ENCODE assay signal across 7 cellular contexts in genomic region chr3:115317953-115318352, GRCh38.
A peak's percentile ranks its signal among the peaks of the same experiment; 100 is the strongest.
DNase-seq lines count a peak whose midpoint lies in the region; ATAC-seq, FAIRE-seq and TF ChIP-seq lines count a peak whose summit lies in the region.
"Not testable (repeated sequence)": the region's sequence is repeated elsewhere in the genome, so short reads cannot be mapped to it uniquely, and the experiment has no call there.

No MANE protein-coding gene starts in this region.

- peaks cover 27 to 31% of the 10 kb centered on the region in 2 experiments for H3K4me1 Mint-ChIP-seq in H9

- not testable (repeated sequence) for TF ChIP-seq EP300 in K562 (IDR thresholded peaks at IDR 0.05; ENCODE audit: low read length)

- H2BK5ac ChIP-seq in H9 (ENCODE audit: insufficient read length, low read length); neuronal stem cell (ENCODE audit: low read length): not testable (repeated sequence)

- H4K20me1 ChIP-seq in H9 (ENCODE audit: control insufficient read depth, insufficient read depth, insufficient read length); K562 (replicated peaks; ENCODE audit: control insufficient read depth, insufficient read depth, low read length): not testable (repeated sequence)

- H3K36me3 Mint-ChIP-seq in H9 (ENCODE audit: insufficient read depth in 1 of 3, low read depth in 3 of 3) = not testable (repeated sequence)

- H3K56ac ChIP-seq in H9 (ENCODE audit: insufficient read length, low read depth, low read length) = not testable (repeated sequence)

- H3K18ac ChIP-seq in H9 (ENCODE audit: insufficient read length, low read depth, low read length) = peak overlapping the region; percentile 75
- H3K18ac ChIP-seq in neuronal stem cell (ENCODE audit: low read length) = not testable (repeated sequence)

- not testable (repeated sequence) for H3K9ac ChIP-seq in H9 (ENCODE audit: extremely low read depth, insufficient read length, low read length); K562 (ENCODE audit: insufficient read depth in 1 of 2, low read depth in 2 of 2, low read length in 2 of 2); iPS-20b (ENCODE audit: low read depth, low read length); neuronal stem cell (ENCODE audit: low read depth, low read length, poor library complexity)

- H3K4me2 ChIP-seq in H9 (ENCODE audit: insufficient read depth, insufficient read length, low read length); neuronal stem cell (ENCODE audit: insufficient read depth, low read length, poor library complexity, severe bottlenecking): not testable (repeated sequence)
- peak overlapping the region; percentile 41; the same call in 1 of the 2 replicates for H3K4me2 ChIP-seq in K562 (ENCODE audit: insufficient read depth, low read length)

- intact Hi-C loops in K562 (cut with micrococcal nuclease); Right ventricle myocardium inferior (cut with DNase I): not testable (repeated sequence)

- not testable (repeated sequence) for H2BK120ac ChIP-seq in H9 (ENCODE audit: low read depth, low read length, poor library complexity, severe bottlenecking); neuronal stem cell (ENCODE audit: low read depth, low read length)

- not testable (repeated sequence) for H3K23ac ChIP-seq in H9 (ENCODE audit: insufficient read length, low read depth, low read length); neuronal stem cell (ENCODE audit: low read depth, low read length, poor library complexity)

- H3K4me3 ChIP-seq in K562 (0 out of 2 replicates have a peak overlapping the region, but pooled peaks have one; percentile 15), iPS-20b (ENCODE audit: low read length) (peak overlapping the region; percentile 40; the same call in 1 of the 2 replicates)
- H3K4me3 ChIP-seq in neuronal stem cell (ENCODE audit: low read length in 2 of 2) = not testable (repeated sequence)

- not testable (repeated sequence) for BruUV-seq in K562 (replicated peaks; lab: Mats Ljungman, UMichigan)

- H3K9me1 ChIP-seq in K562 (ENCODE audit: control insufficient read depth, insufficient read depth, low read length) = not testable (repeated sequence)

- H2BK15ac ChIP-seq in H9 (ENCODE audit: low read depth, low read length); neuronal stem cell (ENCODE audit: low read length): not testable (repeated sequence)

- TF ChIP-seq RAD21 in K562 (CRISPR knock-in tag; conservative IDR thresholded peaks at IDR 0.05 in 1 of 2, IDR thresholded peaks at IDR 0.05 in 1 of 2) = not testable (repeated sequence)

- H3K9me3 ChIP-seq in H9 (ENCODE audit: control insufficient read depth, low read depth, low read length); K562 (replicated peaks; ENCODE audit: control insufficient read depth, insufficient read depth, low read depth, low read length); iPS-20b (ENCODE audit: insufficient read depth, low read depth, low read length); neuronal stem cell (replicated peaks in 1 of 2; ENCODE audit: control insufficient read depth in 2 of 2, insufficient read depth in 1 of 2, low read depth in 1 of 2, low read length in 2 of 2): not testable (repeated sequence)

- H3K79me1 ChIP-seq in H9 (ENCODE audit: insufficient read depth, low read depth, low read length, poor library complexity, severe bottlenecking); neuronal stem cell (ENCODE audit: low read depth, low read length): not testable (repeated sequence)

- not testable (repeated sequence) for H4K91ac ChIP-seq in H9 (ENCODE audit: insufficient read length, low read depth, low read length); neuronal stem cell (ENCODE audit: low read depth, low read length, poor library complexity)

- not testable (repeated sequence) for FAIRE-seq in K562 (lab: Jason Lieb, UNC)

- POLR2A ChIA-PET in K562 (lab: Yijun Ruan, JAX) = not testable (repeated sequence)

- H3K27ac ChIP-seq in H9 (ENCODE audit: insufficient read length, low read depth, low read length); K562 (ENCODE audit: extremely low read depth, low read depth, low read length); iPS-20b (ENCODE audit: low read length); neuronal stem cell (replicated peaks; ENCODE audit: low read length): not testable (repeated sequence)

- not testable (repeated sequence) for ATAC-seq in K562, Right ventricle myocardium inferior

- CTCF ChIA-PET in K562 (lab: Yijun Ruan, JAX; ENCODE audit: low intra/inter-chr PET ratio) = not testable (repeated sequence)

- not testable (repeated sequence) for H3K27me3 Mint-ChIP-seq in H9 (ENCODE audit: low read depth)

- H3K4me1 ChIP-seq in H9 (ENCODE audit: insufficient read depth, low read length) = peaks cover 10% of the 10 kb centered on the region; the same call in 1 of the 2 replicates
- not testable (repeated sequence) for H3K4me1 ChIP-seq in K562 (replicated peaks in 1 of 2; ENCODE audit: control insufficient read depth in 2 of 2, insufficient read depth in 2 of 2, low read length in 2 of 2); iPS-20b (ENCODE audit: insufficient read depth, low read length); neuronal stem cell (ENCODE audit: control insufficient read depth in 2 of 2, insufficient read depth in 1 of 2, low read depth in 1 of 2, low read length in 2 of 2)

- 0 out of 2 replicates have a peak overlapping the region, but pooled peaks have one; percentile 89 for H3K14ac ChIP-seq in H9 (ENCODE audit: insufficient read depth, low read length)
- not testable (repeated sequence) for H3K14ac ChIP-seq in neuronal stem cell (ENCODE audit: low read length)

- not testable (repeated sequence) for H2AK5ac ChIP-seq in H9 (ENCODE audit: insufficient read length, low read length); neuronal stem cell (ENCODE audit: low read depth, low read length)

- no CpG with 5 or more reads among the region's 20 CpGs for WGBS in H9 (ENCODE audit: extremely low coverage, insufficient read length, low lambda C conversion rate)
- under 1% methylated on average over 15 of the region's 20 CpGs for WGBS in K562 (ENCODE audit: insufficient coverage, low coverage, missing lambda C conversion rate)
- WGBS in neuronal stem cell (ENCODE audit: extremely low coverage in 2 of 2, insufficient read length in 2 of 2, insufficient replicate concordance in 1 of 2), 2 donors = no CpG with 5 or more reads among the region's 20 CpGs

- not testable (repeated sequence) for H2BK20ac ChIP-seq in H9 (ENCODE audit: low read depth, low read length, poor library complexity, severe bottlenecking)

- H3T11ph ChIP-seq in H9 (ENCODE audit: low read length) = not testable (repeated sequence)

- peak overlapping the region; percentile 72 to 74 for H3K4me3 Mint-ChIP-seq in H9

- peak; percentile 50 for DNase-seq in H9
- peak; percentile 53 for DNase-seq in NCI-H1105 treated with DMSO at 0.1 percent for 48 hours (lab: John Stamatoyannopoulos, UW)
- DNase-seq in NCI-H748 (lab: John Stamatoyannopoulos, UW; ENCODE audit: unreplicated experiment) = peak; percentile 81
- not testable (repeated sequence) for DNase-seq in K562 (ENCODE audit: extremely low read depth in 1 of 4, low spot score in 3 of 4); neuronal stem cell (ENCODE audit: low spot score)
- peak; percentile 26 for DNase-seq in Right ventricle myocardium inferior (ENCODE audit: missing footprints)

- H3K27me3 ChIP-seq in H9 (ENCODE audit: insufficient read depth, low read length); K562 (ENCODE audit: control insufficient read depth in 2 of 2, insufficient read depth in 2 of 2, low read length in 2 of 2); iPS-20b (ENCODE audit: insufficient read depth, low read length); neuronal stem cell (ENCODE audit: control insufficient read depth in 3 of 3, insufficient read depth in 3 of 3, low read depth in 1 of 3, low read length in 3 of 3): not testable (repeated sequence)

- not testable (repeated sequence) for H2AFZ ChIP-seq in H9 (ENCODE audit: low read length)
- H2AFZ ChIP-seq in K562 (ENCODE audit: low read depth, low read length) (peak overlapping the region; percentile 58; the same call in 1 of the 2 replicates), neuronal stem cell (ENCODE audit: low read length) (peak overlapping the region; percentile 61)

- in situ Hi-C loops in K562 (cut with MboI) = not testable (repeated sequence)

- H4K8ac ChIP-seq in H9 (replicated peaks; ENCODE audit: insufficient read length, low read depth, low read length); neuronal stem cell (ENCODE audit: low read depth, low read length): not testable (repeated sequence)

- H4K5ac ChIP-seq in H9 (ENCODE audit: insufficient read length, low read depth, low read length) = not testable (repeated sequence)

- not testable (repeated sequence) for H3K36me3 ChIP-seq in K562 (ENCODE audit: control insufficient read depth, insufficient read depth, low read length); iPS-20b (ENCODE audit: insufficient read depth, low read depth, low read length); neuronal stem cell (replicated peaks in 1 of 2; ENCODE audit: control insufficient read depth in 2 of 2, insufficient read depth in 2 of 2, low read length in 2 of 2)

- not testable (repeated sequence) for TF ChIP-seq POLR2A in K562 (conservative IDR thresholded peaks at IDR 0.05)

- not testable (repeated sequence) for H2BK12ac ChIP-seq in H9 (ENCODE audit: insufficient read length, low read depth, low read length); neuronal stem cell (ENCODE audit: low read length)

- H3K9me3 Mint-ChIP-seq in H9 = not testable (repeated sequence)

- H3K79me2 ChIP-seq in H9 (ENCODE audit: insufficient read depth, low read length); K562 (ENCODE audit: control insufficient read depth, insufficient read depth, low read length): not testable (repeated sequence)

- H3K4ac ChIP-seq in H9 (ENCODE audit: low read depth, low read length); neuronal stem cell (ENCODE audit: low read length): not testable (repeated sequence)

- not testable (repeated sequence) for TF ChIP-seq CTCF in H9 (conservative IDR thresholded peaks at IDR 0.05); K562 (IDR thresholded peaks at IDR 0.05 in 2 of 3, conservative IDR thresholded peaks at IDR 0.05 in 1 of 3; ENCODE audit: insufficient read depth in 2 of 3, low read depth in 1 of 3, low read length in 3 of 3)

- H3K27ac Mint-ChIP-seq in H9 = peak overlapping the region in 2 of 3 experiments; percentile 95 to 97; a peak in 5 of 7 replicates

- H3K23me2 ChIP-seq in H9 (ENCODE audit: insufficient read length, low read depth, low read length, poor library complexity, severe bottlenecking) = not testable (repeated sequence)
